In the genomic region with DNA sequence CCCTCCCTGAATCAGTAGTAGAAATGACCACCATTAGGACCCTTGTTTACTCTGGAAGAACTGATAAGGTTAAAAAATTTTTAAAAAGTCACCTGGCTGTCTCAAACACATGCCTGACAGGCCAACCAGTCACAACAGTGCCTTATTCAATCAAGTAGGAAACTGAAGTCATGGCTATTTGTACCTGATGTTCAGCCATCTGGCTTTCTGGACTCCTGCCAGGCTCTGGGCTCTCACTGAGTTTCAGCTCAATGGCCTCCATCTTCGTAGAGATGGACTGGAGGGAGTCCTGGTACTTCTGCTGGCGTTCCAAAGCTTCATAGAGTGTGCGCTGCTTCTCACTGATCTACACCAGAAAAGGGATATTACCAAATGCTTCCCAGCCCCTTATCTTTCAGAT, we compare ENCODE assay signal across 13 cellular contexts.
DNase-seq lines count a peak whose midpoint lies in the region; ATAC-seq and TF ChIP-seq lines count a peak whose summit lies in the region.
"Had no signal": no experiment of that assay in that cellular context is flagged by ENCODE, and none has a peak within 500 bp of the region (broad histone marks: within the 10 kb centered on the region; RNA-seq: fewer than 3 reads in every experiment).

No MANE protein-coding gene starts in this region.

- H3K27me3 ChIP-seq in SK-N-SH (ENCODE audit: insufficient read depth) = no peaks in the 10 kb centered on the region
- H3K27me3 ChIP-seq in ascending aorta = no peaks in the 10 kb centered on the region
- H3K27me3 ChIP-seq: uterus had no signal

- intact Hi-C loops in cardiac septum (cut with DNase I) = no loop called here
- intact Hi-C loops in ascending aorta (cut with DNase I) = no loop called here

- WGBS in SK-N-SH (ENCODE audit: low lambda C conversion rate) = 94% methylated on average over 3 of the region's 3 CpGs

- ATAC-seq in SK-N-SH treated with all-trans-retinoic acid at 6 μM for 48 hours (no peak), GM21526 (IDR thresholded peaks at IDR 0.05; ENCODE audit: low FRiP score, unreplicated experiment) (no peak), HG03159 (IDR thresholded peaks at IDR 0.05; ENCODE audit: unreplicated experiment) (no peak), GM18505 (IDR thresholded peaks at IDR 0.05; ENCODE audit: unreplicated experiment) (no peak)
- ATAC-seq: T-cell had no signal

- peaks cover 3% of the 10 kb centered on the region; the same call in 1 of the 2 replicates for H3K9me3 ChIP-seq in SK-N-SH
- H3K9me3 ChIP-seq in ascending aorta = no peaks in the 10 kb centered on the region
- H3K9me3 ChIP-seq: uterus had no signal

- TF ChIP-seq POLR2A in GM18505 (IDR thresholded peaks at IDR 0.05; ENCODE audit: borderline replicate concordance, extremely low read depth, insufficient read depth, insufficient read length) = no peak

- CTCF ChIA-PET in SK-N-SH (lab: Yijun Ruan, JAX) = interaction anchor here (1.5 to 2.4 kb wide), 2 partner anchors 9 to 13 kb away, joined by 5 to 9 read pairs; no protein-coding TSS in a partner anchor

- H3K9ac ChIP-seq in SK-N-SH = no peak overlapping the region

- H4K20me1 ChIP-seq in SK-N-SH (ENCODE audit: insufficient read depth) = no peaks in the 10 kb centered on the region

- no peak overlapping the region for H2AFZ ChIP-seq in SK-N-SH (ENCODE audit: low read depth)

- peaks cover 7% of the 10 kb centered on the region for H3F3A ChIP-seq in SK-N-SH (replicated peaks; ENCODE audit: insufficient read depth)

- no peaks in the 10 kb centered on the region for H3K9me2 ChIP-seq in SK-N-SH

- H3K4me2 ChIP-seq in SK-N-SH = no peak overlapping the region

- TF ChIP-seq RAD21 in SK-N-SH (IDR thresholded peaks at IDR 0.05; ENCODE audit: low read length) = no peak

- peaks cover 51 to 64% of the 10 kb centered on the region in 2 experiments for H3K36me3 ChIP-seq in SK-N-SH (replicated peaks in 1 of 2; ENCODE audit: control insufficient read depth in 1 of 2, insufficient read depth in 2 of 2, low read length in 1 of 2)
- peaks cover 52 to 73% of the 10 kb centered on the region in 2 donors for H3K36me3 ChIP-seq in ascending aorta
- H3K36me3 ChIP-seq: uterus had no signal

- no peaks in the 10 kb centered on the region; the same call in none of the 2 replicates for H3K79me2 ChIP-seq in SK-N-SH (ENCODE audit: insufficient read depth)

- H3K4me3 ChIP-seq in SK-N-SH (ENCODE audit: low read depth in 2 of 2, low read length in 1 of 2) = no peak overlapping the region
- H3K4me3 ChIP-seq in ascending aorta = no peak overlapping the region
- H3K4me3 ChIP-seq: uterus had no signal

- H3K27ac ChIP-seq in SK-N-SH (ENCODE audit: low read depth in 2 of 2, low read length in 1 of 2) (no peak overlapping the region; a peak in 1 of 4 replicates), ascending aorta (peak overlapping the region in 1 of 2 donors; percentile 48)
- H3K27ac ChIP-seq: uterus had no signal

- TF ChIP-seq EP300 in SK-N-SH (IDR thresholded peaks at IDR 0.05; ENCODE audit: borderline replicate concordance in 1 of 2, low read depth in 1 of 2, low read length in 1 of 2) = no peak

- POLR2A ChIA-PET in SK-N-SH (lab: Yijun Ruan, JAX) = interaction anchor here (0.9 kb wide), 1 partner anchor 8 kb away, joined by 3 read pairs; no protein-coding TSS in a partner anchor

- TF ChIP-seq CTCF in SK-N-SH (IDR thresholded peaks at IDR 0.05) (no peak), ascending aorta (IDR thresholded peaks at IDR 0.05) (no peak)

- DNase-seq in SK-N-SH (peak; percentile 16), NCI-H524 treated with DMSO at 0.1 percent for 48 hours (lab: John Stamatoyannopoulos, UW) (peak; percentile 95), cardiac septum (ENCODE audit: low spot score) (peak; percentile 70), ascending aorta (ENCODE audit: low spot score in 2 of 2) (no peak)
- DNase-seq: activated gamma-delta T cell; H9; stimulated activated naive CD4-positive, alpha-beta T cell treated with Interleukin-2 at 50 U/mL for 16 hours; T-cell had no signal

- peaks cover 0 to 6% of the 10 kb centered on the region in 2 experiments; a peak in 1 of 4 replicates for H3K4me1 ChIP-seq in SK-N-SH (ENCODE audit: control insufficient read depth in 1 of 2, insufficient read depth in 2 of 2, low read depth in 1 of 2, low read length in 1 of 2)
- peaks cover 0 to 6% of the 10 kb centered on the region in 2 donors for H3K4me1 ChIP-seq in ascending aorta
- H3K4me1 ChIP-seq: uterus had no signal

TF ChIP-seq in SK-N-SH, 30 proteins besides CTCF, POLR2A, EP300 and RAD21 (continues in another document):
- TF ChIP-seq ELF1 (IDR thresholded peaks at IDR 0.05) (no peak), FOXJ3 (CRISPR knock-in tag; IDR thresholded peaks at IDR 0.05) (no peak), RCOR1 (IDR thresholded peaks at IDR 0.05; ENCODE audit: low read length) (no peak), EZH2phosphoT487 (IDR thresholded peaks at IDR 0.05; ENCODE audit: borderline replicate concordance, low read depth) (no peak), MEF2A (IDR thresholded peaks at IDR 0.05; ENCODE audit: borderline replicate concordance, low read depth) (no peak), RFX5 (IDR thresholded peaks at IDR 0.05; ENCODE audit: low read length) (no peak), NRF1 (IDR thresholded peaks at IDR 0.05; ENCODE audit: low read depth, low read length) (no peak), RXRA (IDR thresholded peaks at IDR 0.05; ENCODE audit: borderline replicate concordance, low read depth) (no peak), SMC3 (IDR thresholded peaks at IDR 0.05; ENCODE audit: low read depth, low read length) (no peak), GABPA (IDR thresholded peaks at IDR 0.05; ENCODE audit: low read depth) (no peak), FOSL2 (IDR thresholded peaks at IDR 0.05; ENCODE audit: borderline replicate concordance, low read depth) (no peak), JUND (IDR thresholded peaks at IDR 0.05) (no peak), CHD2 (IDR thresholded peaks at IDR 0.05; ENCODE audit: low read length, partially characterized antibody) (no peak)
- TF ChIP-seq, protein P1, sequence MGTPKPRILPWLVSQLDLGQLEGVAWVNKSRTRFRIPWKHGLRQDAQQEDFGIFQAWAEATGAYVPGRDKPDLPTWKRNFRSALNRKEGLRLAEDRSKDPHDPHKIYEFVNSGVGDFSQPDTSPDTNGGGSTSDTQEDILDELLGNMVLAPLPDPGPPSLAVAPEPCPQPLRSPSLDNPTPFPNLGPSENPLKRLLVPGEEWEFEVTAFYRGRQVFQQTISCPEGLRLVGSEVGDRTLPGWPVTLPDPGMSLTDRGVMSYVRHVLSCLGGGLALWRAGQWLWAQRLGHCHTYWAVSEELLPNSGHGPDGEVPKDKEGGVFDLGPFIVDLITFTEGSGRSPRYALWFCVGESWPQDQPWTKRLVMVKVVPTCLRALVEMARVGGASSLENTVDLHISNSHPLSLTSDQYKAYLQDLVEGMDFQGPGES (IDR thresholded peaks at IDR 0.05; ENCODE audit: low read depth, low read length) = no peak
- TF ChIP-seq, protein P2, sequence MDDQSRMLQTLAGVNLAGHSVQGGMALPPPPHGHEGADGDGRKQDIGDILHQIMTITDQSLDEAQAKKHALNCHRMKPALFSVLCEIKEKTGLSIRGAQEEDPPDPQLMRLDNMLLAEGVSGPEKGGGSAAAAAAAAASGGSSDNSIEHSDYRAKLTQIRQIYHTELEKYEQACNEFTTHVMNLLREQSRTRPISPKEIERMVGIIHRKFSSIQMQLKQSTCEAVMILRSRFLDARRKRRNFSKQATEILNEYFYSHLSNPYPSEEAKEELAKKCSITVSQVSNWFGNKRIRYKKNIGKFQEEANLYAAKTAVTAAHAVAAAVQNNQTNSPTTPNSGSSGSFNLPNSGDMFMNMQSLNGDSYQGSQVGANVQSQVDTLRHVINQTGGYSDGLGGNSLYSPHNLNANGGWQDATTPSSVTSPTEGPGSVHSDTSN (IDR thresholded peaks at IDR 0.05) = no peak

TF ChIP-seq in SK-N-SH treated with all-trans-retinoic acid at 6 μM for 48 hours, 23 proteins besides CTCF, POLR2A, EP300 and RAD21:
- TF ChIP-seq ZNF70 (CRISPR knock-in tag; IDR thresholded peaks at IDR 0.05) (no peak), CSDC2 (CRISPR knock-in tag; IDR thresholded peaks at IDR 0.05) (no peak), OSR1 (CRISPR knock-in tag; IDR thresholded peaks at IDR 0.05) (no peak), SNAI2 (CRISPR knock-in tag; IDR thresholded peaks at IDR 0.05) (no peak), TOX (CRISPR knock-in tag; IDR thresholded peaks at IDR 0.05; ENCODE audit: borderline replicate concordance) (no peak), ZFP3 (CRISPR knock-in tag; IDR thresholded peaks at IDR 0.05) (no peak), ISL1 (CRISPR knock-in tag; IDR thresholded peaks at IDR 0.05) (no peak), RARB (CRISPR knock-in tag; IDR thresholded peaks at IDR 0.05) (no peak)
- TF ChIP-seq, protein P3, sequence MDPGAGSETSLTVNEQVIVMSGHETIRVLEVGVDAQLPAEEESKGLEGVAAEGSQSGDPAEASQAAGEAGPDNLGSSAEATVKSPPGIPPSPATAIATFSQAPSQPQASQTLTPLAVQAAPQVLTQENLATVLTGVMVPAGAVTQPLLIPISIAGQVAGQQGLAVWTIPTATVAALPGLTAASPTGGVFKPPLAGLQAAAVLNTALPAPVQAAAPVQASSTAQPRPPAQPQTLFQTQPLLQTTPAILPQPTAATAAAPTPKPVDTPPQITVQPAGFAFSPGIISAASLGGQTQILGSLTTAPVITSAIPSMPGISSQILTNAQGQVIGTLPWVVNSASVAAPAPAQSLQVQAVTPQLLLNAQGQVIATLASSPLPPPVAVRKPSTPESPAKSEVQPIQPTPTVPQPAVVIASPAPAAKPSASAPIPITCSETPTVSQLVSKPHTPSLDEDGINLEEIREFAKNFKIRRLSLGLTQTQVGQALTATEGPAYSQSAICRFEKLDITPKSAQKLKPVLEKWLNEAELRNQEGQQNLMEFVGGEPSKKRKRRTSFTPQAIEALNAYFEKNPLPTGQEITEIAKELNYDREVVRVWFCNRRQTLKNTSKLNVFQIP (CRISPR knock-in tag; IDR thresholded peaks at IDR 0.05; ENCODE audit: borderline replicate concordance, low read depth) = no peak
- TF ChIP-seq, protein P4, sequence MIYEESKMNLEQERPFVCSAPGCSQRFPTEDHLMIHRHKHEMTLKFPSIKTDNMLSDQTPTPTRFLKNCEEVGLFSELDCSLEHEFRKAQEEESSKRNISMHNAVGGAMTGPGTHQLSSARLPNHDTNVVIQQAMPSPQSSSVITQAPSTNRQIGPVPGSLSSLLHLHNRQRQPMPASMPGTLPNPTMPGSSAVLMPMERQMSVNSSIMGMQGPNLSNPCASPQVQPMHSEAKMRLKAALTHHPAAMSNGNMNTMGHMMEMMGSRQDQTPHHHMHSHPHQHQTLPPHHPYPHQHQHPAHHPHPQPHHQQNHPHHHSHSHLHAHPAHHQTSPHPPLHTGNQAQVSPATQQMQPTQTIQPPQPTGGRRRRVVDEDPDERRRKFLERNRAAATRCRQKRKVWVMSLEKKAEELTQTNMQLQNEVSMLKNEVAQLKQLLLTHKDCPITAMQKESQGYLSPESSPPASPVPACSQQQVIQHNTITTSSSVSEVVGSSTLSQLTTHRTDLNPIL (CRISPR knock-in tag; IDR thresholded peaks at IDR 0.05; ENCODE audit: low read depth) = no peak

Comparison
In these comparisons a context has a peak if more than half of its experiments do, and no peak if none do; other contexts are left out.
1. DNase-seq: peak in SK-N-SH (single experiment), NCI-H524 treated with DMSO at 0.1 percent for 48 hours (single experiment) and cardiac septum (single experiment); none in ascending aorta (0 of 2).